Comparison of ENCODE assay signal across 1 cellular context in the genomic region with DNA sequence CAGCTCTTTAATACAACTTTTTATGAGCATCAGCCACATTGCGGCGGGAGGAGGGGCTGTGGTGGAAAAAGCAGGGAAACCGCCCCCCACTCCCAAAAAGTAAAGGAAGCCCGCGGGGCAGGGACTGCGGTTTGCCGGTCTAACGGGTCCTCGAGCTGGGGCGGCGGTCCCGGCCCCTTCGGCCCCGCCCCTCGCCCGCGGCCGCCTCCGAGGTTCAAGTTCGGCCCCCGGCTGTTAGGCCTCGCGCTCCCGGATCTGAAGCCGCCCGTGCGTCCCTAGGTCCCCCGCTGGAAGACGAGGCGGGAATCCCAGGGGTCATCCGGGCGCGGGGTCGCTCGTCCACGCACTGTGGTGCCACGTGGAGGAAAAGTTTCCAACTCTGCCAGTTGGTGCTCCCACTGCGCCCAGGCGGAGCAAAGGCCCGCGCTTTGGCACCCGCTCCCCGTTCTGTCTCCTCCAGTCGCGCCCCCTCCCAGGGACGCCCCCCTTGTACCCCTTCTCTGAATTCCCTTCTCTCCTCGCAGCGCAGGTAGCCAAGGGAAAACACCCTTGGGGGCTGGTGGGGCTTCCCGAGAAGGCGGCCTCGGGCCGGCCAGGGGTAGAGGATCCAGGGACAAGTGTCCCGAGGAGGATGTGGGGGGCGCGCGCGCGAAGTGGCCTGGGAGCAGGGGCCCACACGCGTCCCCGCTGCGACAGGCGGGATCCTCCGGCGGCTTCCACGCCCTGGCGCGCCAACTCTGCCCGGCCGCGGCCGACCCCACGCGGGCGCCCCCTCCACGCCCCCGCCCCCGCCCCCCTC.
TF ChIP-seq lines count a peak whose summit lies in the region.

No MANE protein-coding gene starts in this region.

TF ChIP-seq in HEK293, 187 proteins besides CTCF, POLR2A, EP300 and RAD21 (continued from another document and continues in another):
- TF ChIP-seq, protein P1, sequence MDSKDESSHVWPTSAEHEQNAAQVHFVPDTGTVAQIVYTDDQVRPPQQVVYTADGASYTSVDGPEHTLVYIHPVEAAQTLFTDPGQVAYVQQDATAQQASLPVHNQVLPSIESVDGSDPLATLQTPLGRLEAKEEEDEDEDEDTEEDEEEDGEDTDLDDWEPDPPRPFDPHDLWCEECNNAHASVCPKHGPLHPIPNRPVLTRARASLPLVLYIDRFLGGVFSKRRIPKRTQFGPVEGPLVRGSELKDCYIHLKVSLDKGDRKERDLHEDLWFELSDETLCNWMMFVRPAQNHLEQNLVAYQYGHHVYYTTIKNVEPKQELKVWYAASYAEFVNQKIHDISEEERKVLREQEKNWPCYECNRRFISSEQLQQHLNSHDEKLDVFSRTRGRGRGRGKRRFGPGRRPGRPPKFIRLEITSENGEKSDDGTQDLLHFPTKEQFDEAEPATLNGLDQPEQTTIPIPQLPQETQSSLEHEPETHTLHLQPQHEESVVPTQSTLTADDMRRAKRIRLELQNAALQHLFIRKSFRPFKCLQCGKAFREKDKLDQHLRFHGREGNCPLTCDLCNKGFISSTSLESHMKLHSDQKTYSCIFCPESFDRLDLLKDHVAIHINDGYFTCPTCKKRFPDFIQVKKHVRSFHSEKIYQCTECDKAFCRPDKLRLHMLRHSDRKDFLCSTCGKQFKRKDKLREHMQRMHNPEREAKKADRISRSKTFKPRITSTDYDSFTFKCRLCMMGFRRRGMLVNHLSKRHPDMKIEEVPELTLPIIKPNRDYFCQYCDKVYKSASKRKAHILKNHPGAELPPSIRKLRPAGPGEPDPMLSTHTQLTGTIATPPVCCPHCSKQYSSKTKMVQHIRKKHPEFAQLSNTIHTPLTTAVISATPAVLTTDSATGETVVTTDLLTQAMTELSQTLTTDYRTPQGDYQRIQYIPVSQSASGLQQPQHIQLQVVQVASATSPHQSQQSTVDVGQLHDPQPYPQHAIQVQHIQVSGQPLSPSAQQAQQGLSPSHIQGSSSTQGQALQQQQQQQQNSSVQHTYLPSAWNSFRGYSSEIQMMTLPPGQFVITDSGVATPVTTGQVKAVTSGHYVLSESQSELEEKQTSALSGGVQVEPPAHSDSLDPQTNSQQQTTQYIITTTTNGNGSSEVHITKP (tag by site-specific recombination; IDR thresholded peaks at IDR 0.05): 0 out of 2 replicates have a peak, but pooled peaks have one; percentile 25
- no peak for TF ChIP-seq OSR2 (tag by site-specific recombination; IDR thresholded peaks at IDR 0.05)
- no peak for TF ChIP-seq SCRT1 (tag by site-specific recombination; IDR thresholded peaks at IDR 0.05; ENCODE audit: borderline replicate concordance)
- TF ChIP-seq ZNF37A (tag by site-specific recombination; IDR thresholded peaks at IDR 0.05): no peak
- TF ChIP-seq, protein P2, sequence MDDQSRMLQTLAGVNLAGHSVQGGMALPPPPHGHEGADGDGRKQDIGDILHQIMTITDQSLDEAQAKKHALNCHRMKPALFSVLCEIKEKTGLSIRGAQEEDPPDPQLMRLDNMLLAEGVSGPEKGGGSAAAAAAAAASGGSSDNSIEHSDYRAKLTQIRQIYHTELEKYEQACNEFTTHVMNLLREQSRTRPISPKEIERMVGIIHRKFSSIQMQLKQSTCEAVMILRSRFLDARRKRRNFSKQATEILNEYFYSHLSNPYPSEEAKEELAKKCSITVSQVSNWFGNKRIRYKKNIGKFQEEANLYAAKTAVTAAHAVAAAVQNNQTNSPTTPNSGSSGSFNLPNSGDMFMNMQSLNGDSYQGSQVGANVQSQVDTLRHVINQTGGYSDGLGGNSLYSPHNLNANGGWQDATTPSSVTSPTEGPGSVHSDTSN (CRISPR knock-in tag; IDR thresholded peaks at IDR 0.05): no peak
- peak; percentile 78 for TF ChIP-seq ZBTB8A (tag by site-specific recombination; IDR thresholded peaks at IDR 0.05)
- no peak for TF ChIP-seq ZNF510 (tag by site-specific recombination; IDR thresholded peaks at IDR 0.05; ENCODE audit: insufficient replicate concordance)
- no peak for TF ChIP-seq ZNF621 (tag by site-specific recombination; IDR thresholded peaks at IDR 0.05)
- TF ChIP-seq, protein P3, sequence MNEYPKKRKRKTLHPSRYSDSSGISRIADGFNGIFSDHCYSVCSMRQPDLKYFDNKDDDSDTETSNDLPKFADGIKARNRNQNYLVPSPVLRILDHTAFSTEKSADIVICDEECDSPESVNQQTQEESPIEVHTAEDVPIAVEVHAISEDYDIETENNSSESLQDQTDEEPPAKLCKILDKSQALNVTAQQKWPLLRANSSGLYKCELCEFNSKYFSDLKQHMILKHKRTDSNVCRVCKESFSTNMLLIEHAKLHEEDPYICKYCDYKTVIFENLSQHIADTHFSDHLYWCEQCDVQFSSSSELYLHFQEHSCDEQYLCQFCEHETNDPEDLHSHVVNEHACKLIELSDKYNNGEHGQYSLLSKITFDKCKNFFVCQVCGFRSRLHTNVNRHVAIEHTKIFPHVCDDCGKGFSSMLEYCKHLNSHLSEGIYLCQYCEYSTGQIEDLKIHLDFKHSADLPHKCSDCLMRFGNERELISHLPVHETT (tag by site-specific recombination; IDR thresholded peaks at IDR 0.05): no peak
- TF ChIP-seq ZNF202 (tag by site-specific recombination; IDR thresholded peaks at IDR 0.05; ENCODE audit: borderline replicate concordance): no peak
- TF ChIP-seq ZNF394 (tag by site-specific recombination; IDR thresholded peaks at IDR 0.05; ENCODE audit: borderline replicate concordance): no peak; the same call in 1 of the 2 replicates
- no peak for TF ChIP-seq ZNF549 (tag by site-specific recombination; IDR thresholded peaks at IDR 0.05)
- no peak for TF ChIP-seq MYNN (tag by site-specific recombination; IDR thresholded peaks at IDR 0.05; ENCODE audit: borderline replicate concordance)
- peak; percentile 94 for TF ChIP-seq ZNF341 (tag by site-specific recombination; IDR thresholded peaks at IDR 0.05; ENCODE audit: low read depth)
- no peak for TF ChIP-seq ZSCAN23 (tag by site-specific recombination; IDR thresholded peaks at IDR 0.05)
- TF ChIP-seq HOXD13 (CRISPR knock-in tag; IDR thresholded peaks at IDR 0.05; ENCODE audit: borderline replicate concordance): no peak
- no peak for TF ChIP-seq MZF1 (tag by site-specific recombination; IDR thresholded peaks at IDR 0.05; ENCODE audit: borderline replicate concordance)
- no peak for TF ChIP-seq SETDB1 (IDR thresholded peaks at IDR 0.05; ENCODE audit: insufficient read length, low read length)
- peak; percentile 2; the same call in 1 of the 2 replicates for TF ChIP-seq ZNF146 (tag by site-specific recombination; IDR thresholded peaks at IDR 0.05)
- no peak for TF ChIP-seq TRIM28 (IDR thresholded peaks at IDR 0.05; ENCODE audit: borderline replicate concordance, low read length)
- TF ChIP-seq ZNF350 (tag by site-specific recombination; IDR thresholded peaks at IDR 0.05): no peak
- TF ChIP-seq BCL11A (tag by site-specific recombination; IDR thresholded peaks at IDR 0.05; ENCODE audit: low read depth): peak; percentile 64; the same call in 1 of the 2 replicates
- no peak for TF ChIP-seq ZNF514 (tag by site-specific recombination; IDR thresholded peaks at IDR 0.05)
- TF ChIP-seq ZNF391 (tag by site-specific recombination; IDR thresholded peaks at IDR 0.05; ENCODE audit: borderline replicate concordance, low read depth): 0 out of 2 replicates have a peak, but pooled peaks have one; percentile 18
- peak; percentile 90 for TF ChIP-seq ZIC2 (tag by site-specific recombination; IDR thresholded peaks at IDR 0.05)
- no peak for TF ChIP-seq HOXC10 (CRISPR knock-in tag; IDR thresholded peaks at IDR 0.05)
- TF ChIP-seq ZFHX2 (tag by site-specific recombination; conservative IDR thresholded peaks at IDR 0.05): peak; percentile 76
- TF ChIP-seq, protein P4, sequence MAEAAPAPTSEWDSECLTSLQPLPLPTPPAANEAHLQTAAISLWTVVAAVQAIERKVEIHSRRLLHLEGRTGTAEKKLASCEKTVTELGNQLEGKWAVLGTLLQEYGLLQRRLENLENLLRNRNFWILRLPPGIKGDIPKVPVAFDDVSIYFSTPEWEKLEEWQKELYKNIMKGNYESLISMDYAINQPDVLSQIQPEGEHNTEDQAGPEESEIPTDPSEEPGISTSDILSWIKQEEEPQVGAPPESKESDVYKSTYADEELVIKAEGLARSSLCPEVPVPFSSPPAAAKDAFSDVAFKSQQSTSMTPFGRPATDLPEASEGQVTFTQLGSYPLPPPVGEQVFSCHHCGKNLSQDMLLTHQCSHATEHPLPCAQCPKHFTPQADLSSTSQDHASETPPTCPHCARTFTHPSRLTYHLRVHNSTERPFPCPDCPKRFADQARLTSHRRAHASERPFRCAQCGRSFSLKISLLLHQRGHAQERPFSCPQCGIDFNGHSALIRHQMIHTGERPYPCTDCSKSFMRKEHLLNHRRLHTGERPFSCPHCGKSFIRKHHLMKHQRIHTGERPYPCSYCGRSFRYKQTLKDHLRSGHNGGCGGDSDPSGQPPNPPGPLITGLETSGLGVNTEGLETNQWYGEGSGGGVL (tag by site-specific recombination; IDR thresholded peaks at IDR 0.05): peak; percentile 65
- no peak for TF ChIP-seq ZNF701 (tag by site-specific recombination; IDR thresholded peaks at IDR 0.05)
- no peak for TF ChIP-seq ZNF529 (tag by site-specific recombination; IDR thresholded peaks at IDR 0.05; ENCODE audit: insufficient replicate concordance)
- TF ChIP-seq, protein P5, sequence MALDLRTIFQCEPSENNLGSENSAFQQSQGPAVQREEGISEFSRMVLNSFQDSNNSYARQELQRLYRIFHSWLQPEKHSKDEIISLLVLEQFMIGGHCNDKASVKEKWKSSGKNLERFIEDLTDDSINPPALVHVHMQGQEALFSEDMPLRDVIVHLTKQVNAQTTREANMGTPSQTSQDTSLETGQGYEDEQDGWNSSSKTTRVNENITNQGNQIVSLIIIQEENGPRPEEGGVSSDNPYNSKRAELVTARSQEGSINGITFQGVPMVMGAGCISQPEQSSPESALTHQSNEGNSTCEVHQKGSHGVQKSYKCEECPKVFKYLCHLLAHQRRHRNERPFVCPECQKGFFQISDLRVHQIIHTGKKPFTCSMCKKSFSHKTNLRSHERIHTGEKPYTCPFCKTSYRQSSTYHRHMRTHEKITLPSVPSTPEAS (tag by site-specific recombination; IDR thresholded peaks at IDR 0.05): 0 out of 2 replicates have a peak, but pooled peaks have one; percentile 3
- TF ChIP-seq ZNF174 (tag by site-specific recombination; IDR thresholded peaks at IDR 0.05): no peak
- TF ChIP-seq ZNF366 (tag by site-specific recombination; conservative IDR thresholded peaks at IDR 0.05): no peak
- no peak for TF ChIP-seq ZNF626 (tag by site-specific recombination; IDR thresholded peaks at IDR 0.05)
- TF ChIP-seq ZNF596 (tag by site-specific recombination; IDR thresholded peaks at IDR 0.05): no peak
- no peak for TF ChIP-seq ZNF777 (tag by site-specific recombination; IDR thresholded peaks at IDR 0.05; ENCODE audit: borderline replicate concordance)
- peak; percentile 71 for TF ChIP-seq ZNF2 (tag by site-specific recombination; IDR thresholded peaks at IDR 0.05)
- TF ChIP-seq, protein P6, sequence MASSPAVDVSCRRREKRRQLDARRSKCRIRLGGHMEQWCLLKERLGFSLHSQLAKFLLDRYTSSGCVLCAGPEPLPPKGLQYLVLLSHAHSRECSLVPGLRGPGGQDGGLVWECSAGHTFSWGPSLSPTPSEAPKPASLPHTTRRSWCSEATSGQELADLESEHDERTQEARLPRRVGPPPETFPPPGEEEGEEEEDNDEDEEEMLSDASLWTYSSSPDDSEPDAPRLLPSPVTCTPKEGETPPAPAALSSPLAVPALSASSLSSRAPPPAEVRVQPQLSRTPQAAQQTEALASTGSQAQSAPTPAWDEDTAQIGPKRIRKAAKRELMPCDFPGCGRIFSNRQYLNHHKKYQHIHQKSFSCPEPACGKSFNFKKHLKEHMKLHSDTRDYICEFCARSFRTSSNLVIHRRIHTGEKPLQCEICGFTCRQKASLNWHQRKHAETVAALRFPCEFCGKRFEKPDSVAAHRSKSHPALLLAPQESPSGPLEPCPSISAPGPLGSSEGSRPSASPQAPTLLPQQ (tag by site-specific recombination; IDR thresholded peaks at IDR 0.05): peak; percentile 76; the same call in 1 of the 2 replicates
- no peak for TF ChIP-seq ZNF24 (tag by site-specific recombination; IDR thresholded peaks at IDR 0.05)
- no peak for TF ChIP-seq ZNF138 (tag by site-specific recombination; IDR thresholded peaks at IDR 0.05; ENCODE audit: borderline replicate concordance)
- TF ChIP-seq, protein P7, sequence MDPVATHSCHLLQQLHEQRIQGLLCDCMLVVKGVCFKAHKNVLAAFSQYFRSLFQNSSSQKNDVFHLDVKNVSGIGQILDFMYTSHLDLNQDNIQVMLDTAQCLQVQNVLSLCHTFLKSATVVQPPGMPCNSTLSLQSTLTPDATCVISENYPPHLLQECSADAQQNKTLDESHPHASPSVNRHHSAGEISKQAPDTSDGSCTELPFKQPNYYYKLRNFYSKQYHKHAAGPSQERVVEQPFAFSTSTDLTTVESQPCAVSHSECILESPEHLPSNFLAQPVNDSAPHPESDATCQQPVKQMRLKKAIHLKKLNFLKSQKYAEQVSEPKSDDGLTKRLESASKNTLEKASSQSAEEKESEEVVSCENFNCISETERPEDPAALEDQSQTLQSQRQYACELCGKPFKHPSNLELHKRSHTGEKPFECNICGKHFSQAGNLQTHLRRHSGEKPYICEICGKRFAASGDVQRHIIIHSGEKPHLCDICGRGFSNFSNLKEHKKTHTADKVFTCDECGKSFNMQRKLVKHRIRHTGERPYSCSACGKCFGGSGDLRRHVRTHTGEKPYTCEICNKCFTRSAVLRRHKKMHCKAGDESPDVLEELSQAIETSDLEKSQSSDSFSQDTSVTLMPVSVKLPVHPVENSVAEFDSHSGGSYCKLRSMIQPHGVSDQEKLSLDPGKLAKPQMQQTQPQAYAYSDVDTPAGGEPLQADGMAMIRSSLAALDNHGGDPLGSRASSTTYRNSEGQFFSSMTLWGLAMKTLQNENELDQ (tag by site-specific recombination; IDR thresholded peaks at IDR 0.05; ENCODE audit: low read depth): no peak
- TF ChIP-seq ZBTB48 (tag by site-specific recombination; IDR thresholded peaks at IDR 0.05): peak; percentile 96
- TF ChIP-seq, protein P8, sequence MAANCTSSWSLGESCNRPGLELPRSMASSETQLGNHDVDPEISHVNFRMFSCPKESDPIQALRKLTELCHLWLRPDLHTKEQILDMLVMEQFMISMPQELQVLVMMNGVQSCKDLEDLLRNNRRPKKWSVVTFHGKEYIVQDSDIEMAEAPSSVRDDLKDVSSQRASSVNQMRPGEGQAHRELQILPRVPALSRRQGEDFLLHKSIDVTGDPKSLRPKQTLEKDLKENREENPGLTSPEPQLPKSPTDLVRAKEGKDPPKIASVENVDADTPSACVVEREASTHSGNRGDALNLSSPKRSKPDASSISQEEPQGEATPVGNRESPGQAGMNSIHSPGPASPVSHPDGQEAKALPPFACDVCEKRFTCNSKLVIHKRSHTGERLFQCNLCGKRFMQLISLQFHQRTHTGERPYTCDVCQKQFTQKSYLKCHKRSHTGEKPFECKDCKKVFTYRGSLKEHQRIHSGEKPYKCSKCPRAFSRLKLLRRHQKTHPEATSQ (tag by site-specific recombination; IDR thresholded peaks at IDR 0.05): no peak
- no peak for TF ChIP-seq ZFP41 (tag by site-specific recombination; IDR thresholded peaks at IDR 0.05; ENCODE audit: borderline replicate concordance)
- no peak for TF ChIP-seq ZNF140 (tag by site-specific recombination; IDR thresholded peaks at IDR 0.05)
- TF ChIP-seq GLI2 (tag by site-specific recombination; IDR thresholded peaks at IDR 0.05; ENCODE audit: borderline replicate concordance, low read depth): no peak
- no peak for TF ChIP-seq ZNF10 (tag by site-specific recombination; IDR thresholded peaks at IDR 0.05)
- peak; percentile 77 for TF ChIP-seq ZNF335 (tag by site-specific recombination; conservative IDR thresholded peaks at IDR 0.05)
- TF ChIP-seq SCRT2 (tag by site-specific recombination; IDR thresholded peaks at IDR 0.05): no peak
- TF ChIP-seq ZNF558 (tag by site-specific recombination; IDR thresholded peaks at IDR 0.05): no peak
- TF ChIP-seq ZNF404 (tag by site-specific recombination; IDR thresholded peaks at IDR 0.05): no peak
- TF ChIP-seq KLF7 (tag by site-specific recombination; IDR thresholded peaks at IDR 0.05; ENCODE audit: borderline replicate concordance): no peak
